Comparison of ENCODE assay signal across 31 cellular contexts in the genomic region with DNA sequence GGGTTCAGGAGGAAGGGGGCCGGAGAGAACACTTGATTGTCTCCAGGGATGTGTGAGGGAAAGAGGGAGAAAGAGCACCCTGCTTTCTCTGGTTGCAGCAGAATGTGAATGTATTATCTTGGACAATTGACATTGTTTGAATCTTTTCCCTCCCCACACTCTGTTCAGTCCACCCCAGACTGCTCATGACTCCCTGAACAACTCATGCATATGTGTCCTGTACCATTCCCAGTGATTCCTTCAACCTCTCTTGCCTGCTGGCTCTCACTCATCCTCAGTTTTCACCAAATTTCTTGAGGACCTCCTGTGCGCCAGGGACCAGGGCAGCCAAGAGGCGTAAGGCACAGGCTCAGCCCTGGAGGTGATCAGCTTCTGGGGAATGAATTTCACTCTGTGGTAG. TPM values are rescaled to one million over a fixed set of nuclear protein-coding genes. Genes with fewer than 3 reads are reported as not detected.
"Had no signal": no experiment of that assay in that cellular context is flagged by ENCODE, and none has a peak within 500 bp of the region (broad histone marks: within the 10 kb centered on the region; RNA-seq: fewer than 3 reads in every experiment).

No MANE protein-coding gene starts in this region.

- H3K4me1 ChIP-seq: ascending aorta, breast epithelium, colonic mucosa, tibial artery had no signal

- H3K27me3 ChIP-seq: adrenal gland, ascending aorta, colonic mucosa, esophagus muscularis mucosa, hepatocyte, ovary had no signal

- H2AFZ ChIP-seq: hepatocyte had no signal

- H3K4me1 Mint-ChIP-seq: activated T-helper 17 cell treated with anti-CD3 and anti-CD28 coated beads, Interleukin-2, amount 50 U/mL, for 72 hours had no signal

- H3K79me2 ChIP-seq: hepatocyte had no signal

- H3K36me3 Mint-ChIP-seq: activated naive CD8-positive, alpha-beta T cell; immature natural killer cell; mesothelial cell of epicardium; natural killer cell had no signal

- H3K9me3 ChIP-seq: adrenal gland, ascending aorta, breast epithelium, colonic mucosa, esophagus muscularis mucosa, lower lobe of right lung, ovary, tibial artery had no signal

- H3K9me3 Mint-ChIP-seq: activated T-helper 17 cell treated with anti-CD3 and anti-CD28 coated beads, Interleukin-2, amount 50 U/mL, for 72 hours; effector memory CD8-positive, alpha-beta T cell; immature natural killer cell; mesothelial cell of epicardium; natural killer cell; stimulated activated naive CD8-positive, alpha-beta T cell treated with anti-CD3 and anti-CD28 coated beads, Interleukin-15, Interleukin-2, amounts not matched to agents 100 ng/mL and 50 ng/mL, for 24 hours had no signal

- DNase-seq: activated CD4-positive, alpha-beta T cell treated with anti-CD3 and anti-CD28 coated beads for 1 hour; activated CD4-positive, alpha-beta T cell treated with anti-CD3 and anti-CD28 coated beads, Interleukin-2, amount 50 U/mL, for 1 hour; activated naive CD4-positive, alpha-beta T cell; activated T-cell treated with anti-CD3 and anti-CD28 coated beads, Interleukin-2, amount 50 U/mL, for 1 hour; adrenal gland; colonic mucosa; dorsolateral prefrontal cortex; effector memory CD8-positive, alpha-beta T cell; glutamatergic neuron; immature natural killer cell; lower lobe of right lung; natural killer cell; ovary; right cardiac atrium; stimulated activated CD4-positive, alpha-beta T cell treated with anti-CD3 and anti-CD28 coated beads, Interleukin-1b, Interleukin-23, amount 100 ng/mL, for 48 hours; substantia nigra; tibial artery; WERI-Rb-1 had no signal

- H3K27ac Mint-ChIP-seq: activated naive CD8-positive, alpha-beta T cell; activated T-helper 17 cell treated with anti-CD3 and anti-CD28 coated beads, Interleukin-2, amount 50 U/mL, for 72 hours; effector memory CD8-positive, alpha-beta T cell; immature natural killer cell; mesothelial cell of epicardium; natural killer cell; stimulated activated naive CD8-positive, alpha-beta T cell treated with anti-CD3 and anti-CD28 coated beads, Interleukin-15, Interleukin-2, amounts not matched to agents 100 ng/mL and 50 ng/mL, for 24 hours had no signal

- H3K4me2 ChIP-seq: hepatocyte had no signal

- H3K36me3 ChIP-seq: adrenal gland, ascending aorta, breast epithelium, colonic mucosa, esophagus muscularis mucosa, lower lobe of right lung, ovary, tibial artery, WERI-Rb-1 had no signal

- ATAC-seq: activated T-helper 17 cell treated with anti-CD3 and anti-CD28 coated beads, Interleukin-2, amount 50 U/mL, for 72 hours; effector memory CD8-positive, alpha-beta T cell; lower lobe of right lung; natural killer cell had no signal

- H3K4me3 Mint-ChIP-seq: activated naive CD8-positive, alpha-beta T cell; activated T-helper 17 cell treated with anti-CD3 and anti-CD28 coated beads, Interleukin-2, amount 50 U/mL, for 72 hours; effector memory CD8-positive, alpha-beta T cell; immature natural killer cell; mesothelial cell of epicardium; natural killer cell; stimulated activated naive CD8-positive, alpha-beta T cell treated with anti-CD3 and anti-CD28 coated beads, Interleukin-15, Interleukin-2, amounts not matched to agents 100 ng/mL and 50 ng/mL, for 24 hours had no signal

- H3K27ac ChIP-seq: ascending aorta, breast epithelium, colonic mucosa, esophagus muscularis mucosa, hepatocyte, lower lobe of right lung, ovary, tibial artery, WERI-Rb-1 had no signal

- H3K4me3 ChIP-seq: ascending aorta, breast epithelium, colonic mucosa, esophagus muscularis mucosa, hepatocyte, lower lobe of right lung, ovary, tibial artery had no signal

RNA-seq across cellular contexts. Expression of gene NOX3, which starts 5.4 kb away (rescaled TPM):
- total RNA-seq: activated T-helper 17 cell treated with anti-CD3 and anti-CD28 coated beads, Interleukin-2, amount 50 U/mL, for 72 hours; adrenal gland; ascending aorta; breast epithelium; colonic mucosa; esophagus muscularis mucosa; frontal cortex; hepatocyte; left lobe of liver; lower lobe of right lung; mesothelial cell of epicardium; natural killer cell; ovary; pulmonary artery endothelial cell; right cardiac atrium; skeletal muscle tissue; ureter had no signal
- polyA plus RNA-seq: hepatocyte, immature natural killer cell, ovary, right cardiac atrium had no signal
